8 cellular contexts compared by ENCODE assay signal in genomic region chr22:35399114-35399677, GRCh38. TPM values are rescaled to one million over a fixed set of nuclear protein-coding genes. Genes with fewer than 3 reads are reported as not detected.
DNase-seq lines count a peak whose midpoint lies in the region; ATAC-seq and TF ChIP-seq lines count a peak whose summit lies in the region.

No MANE protein-coding gene starts in this region.

- no peaks in the 10 kb centered on the region for H3K9me3 Mint-ChIP-seq in activated T-helper 1 cell treated with anti-CD3 and anti-CD28 coated beads, Interleukin-12 subunit alpha, Interleukin-12 subunit beta, Interleukin-2, Interleukin-4 antibody, amounts not matched to agents 30 ng/mL and 10 ng/mL and 1 ng/mL, durations not matched to agents 14 hours and 24 hours and 36 hours

- H3K4me1 ChIP-seq in left ventricle myocardium inferior (peaks cover 16% of the 10 kb centered on the region), iPS-20b (ENCODE audit: insufficient read depth, low read length) (peaks cover 20% of the 10 kb centered on the region)

- H3K27me3 Mint-ChIP-seq in activated T-helper 1 cell treated with anti-CD3 and anti-CD28 coated beads, Interleukin-12 subunit alpha, Interleukin-12 subunit beta, Interleukin-2, Interleukin-4 antibody, amounts not matched to agents 30 ng/mL and 10 ng/mL and 1 ng/mL, durations not matched to agents 14 hours and 24 hours and 36 hours (ENCODE audit: insufficient read depth), result no peaks in the 10 kb centered on the region

- H3K4me3 Mint-ChIP-seq in activated T-helper 1 cell treated with anti-CD3 and anti-CD28 coated beads, Interleukin-12 subunit alpha, Interleukin-12 subunit beta, Interleukin-2, Interleukin-4 antibody, amounts not matched to agents 30 ng/mL and 10 ng/mL and 1 ng/mL, durations not matched to agents 14 hours and 24 hours and 36 hours, result peak overlapping the region; percentile 97

- intact Hi-C loops in left ventricle myocardium inferior (cut with micrococcal nuclease) (no loop called here), Right ventricle myocardium inferior (cut with DNase I) (no loop called here)
- intact Hi-C loops in activated T-helper 1 cell treated with anti-CD3 and anti-CD28 coated beads, Interleukin-12 subunit alpha, Interleukin-12 subunit beta, Interleukin-2, Interleukin-4 antibody, amounts not matched to agents 30 ng/mL and 10 ng/mL and 1 ng/mL, durations not matched to agents 14 hours and 24 hours and 36 hours (cut with micrococcal nuclease), result no loop called here

- H3K27ac Mint-ChIP-seq in activated T-helper 1 cell treated with anti-CD3 and anti-CD28 coated beads, Interleukin-12 subunit alpha, Interleukin-12 subunit beta, Interleukin-2, Interleukin-4 antibody, amounts not matched to agents 30 ng/mL and 10 ng/mL and 1 ng/mL, durations not matched to agents 14 hours and 24 hours and 36 hours, result peak overlapping the region; percentile 96

- H3K4me3 ChIP-seq in left ventricle myocardium inferior, result peak overlapping the region; percentile 94
- peak overlapping the region; percentile 92 for H3K4me3 ChIP-seq in iPS-20b (ENCODE audit: low read length)

- in situ Hi-C loops in KBM-7 (cut with MboI; ENCODE audit: low pct_unique_long_range_greater_than_20kb, low sequenced_read_pairs), result no loop called here

- TF ChIP-seq CTCF in left ventricle myocardium inferior (IDR thresholded peaks at IDR 0.05; ENCODE audit: borderline replicate concordance), result no peak

- ATAC-seq in Right ventricle myocardium inferior, result no peak
- no peak for ATAC-seq in HG02870 (IDR thresholded peaks at IDR 0.05; ENCODE audit: unreplicated experiment)
- no peak for ATAC-seq in GM18519 (IDR thresholded peaks at IDR 0.05; ENCODE audit: low FRiP score, unreplicated experiment)

- peak overlapping the region; percentile 98 for H3K9ac ChIP-seq in iPS-20b (ENCODE audit: low read depth, low read length)

- peaks cover 30% of the 10 kb centered on the region for H3K4me1 Mint-ChIP-seq in activated T-helper 1 cell treated with anti-CD3 and anti-CD28 coated beads, Interleukin-12 subunit alpha, Interleukin-12 subunit beta, Interleukin-2, Interleukin-4 antibody, amounts not matched to agents 30 ng/mL and 10 ng/mL and 1 ng/mL, durations not matched to agents 14 hours and 24 hours and 36 hours (ENCODE audit: low read depth)

- H3K36me3 ChIP-seq in left ventricle myocardium inferior (peaks cover 14% of the 10 kb centered on the region), iPS-20b (ENCODE audit: insufficient read depth, low read depth, low read length) (peaks cover 33% of the 10 kb centered on the region)

- H3K36me3 Mint-ChIP-seq in activated T-helper 1 cell treated with anti-CD3 and anti-CD28 coated beads, Interleukin-12 subunit alpha, Interleukin-12 subunit beta, Interleukin-2, Interleukin-4 antibody, amounts not matched to agents 30 ng/mL and 10 ng/mL and 1 ng/mL, durations not matched to agents 14 hours and 24 hours and 36 hours (ENCODE audit: low read depth), result peaks cover 22% of the 10 kb centered on the region

- H3K27me3 ChIP-seq in left ventricle myocardium inferior (ENCODE audit: low read depth), result no peaks in the 10 kb centered on the region
- no peaks in the 10 kb centered on the region for H3K27me3 ChIP-seq in iPS-20b (ENCODE audit: insufficient read depth, low read length)

- DNase-seq in left ventricle myocardium inferior (no peak), Right ventricle myocardium inferior (ENCODE audit: missing footprints) (no peak), substantia nigra (lab: John Stamatoyannopoulos, UW) (no peak), KBM-7 (no peak)
- DNase-seq in activated T-helper 1 cell treated with anti-CD3 and anti-CD28 coated beads, Interleukin-12 subunit alpha, Interleukin-12 subunit beta, Interleukin-2, Interleukin-4 antibody, amounts not matched to agents 30 ng/mL and 10 ng/mL and 1 ng/mL, durations not matched to agents 14 hours and 24 hours and 36 hours (ENCODE audit: low spot score), result no peak

- peak overlapping the region; percentile 80 for H3K27ac ChIP-seq in left ventricle myocardium inferior (replicated peaks)
- H3K27ac ChIP-seq in iPS-20b (ENCODE audit: low read length), result peak overlapping the region; percentile 75
- peak overlapping the region; percentile 78 for H3K27ac ChIP-seq in substantia nigra (ENCODE audit: low read depth, low read length, poor library complexity, severe bottlenecking)

- H3K9me3 ChIP-seq in left ventricle myocardium inferior (replicated peaks), result no peaks in the 10 kb centered on the region
- H3K9me3 ChIP-seq in iPS-20b (ENCODE audit: insufficient read depth, low read depth, low read length), result no peaks in the 10 kb centered on the region

RNA-seq across cellular contexts. Expression of gene MCM5, which starts 0.7 kb away (rescaled TPM):
- total RNA-seq in left ventricle myocardium inferior, result 8.3 TPM
- 13.6 TPM for total RNA-seq in Right ventricle myocardium inferior
- total RNA-seq in activated T-helper 1 cell treated with anti-CD3 and anti-CD28 coated beads, Interleukin-12 subunit alpha, Interleukin-12 subunit beta, Interleukin-2, Interleukin-4 antibody, amounts not matched to agents 30 ng/mL and 10 ng/mL and 1 ng/mL, durations not matched to agents 14 hours and 24 hours and 36 hours, result 297 and 307 TPM in 2 replicates

RNA-seq across cellular contexts. Expression of gene HMOX1, which starts 18.3 kb away (rescaled TPM):
- 4.8 TPM for total RNA-seq in left ventricle myocardium inferior
- total RNA-seq in Right ventricle myocardium inferior, result 7.4 TPM
- 1.6 and 2.0 TPM in 2 replicates for total RNA-seq in activated T-helper 1 cell treated with anti-CD3 and anti-CD28 coated beads, Interleukin-12 subunit alpha, Interleukin-12 subunit beta, Interleukin-2, Interleukin-4 antibody, amounts not matched to agents 30 ng/mL and 10 ng/mL and 1 ng/mL, durations not matched to agents 14 hours and 24 hours and 36 hours

Comparison
In these comparisons a context has a peak if more than half of its experiments do, and no peak if none do; other contexts are left out.
1. RNA of gene MCM5, which starts 0.7 kb away (total RNA-seq): 297 to 307 TPM in activated T-helper 1 cell treated with anti-CD3 and anti-CD28 coated beads, Interleukin-12 subunit alpha, Interleukin-12 subunit beta, Interleukin-2, Interleukin-4 antibody, amounts not matched to agents 30 ng/mL and 10 ng/mL and 1 ng/mL, durations not matched to agents 14 hours and 24 hours and 36 hours; 13.6 TPM in Right ventricle myocardium inferior (single experiment) and 8.3 TPM in left ventricle myocardium inferior (single experiment); every median in the first group is over 10 times any median in the second.
2. Peak in every context shown above with its lines, with median percentiles within 50 percentile points of each other: H3K27ac ChIP-seq.